29 cellular contexts compared by ENCODE assay signal in the genomic region with DNA sequence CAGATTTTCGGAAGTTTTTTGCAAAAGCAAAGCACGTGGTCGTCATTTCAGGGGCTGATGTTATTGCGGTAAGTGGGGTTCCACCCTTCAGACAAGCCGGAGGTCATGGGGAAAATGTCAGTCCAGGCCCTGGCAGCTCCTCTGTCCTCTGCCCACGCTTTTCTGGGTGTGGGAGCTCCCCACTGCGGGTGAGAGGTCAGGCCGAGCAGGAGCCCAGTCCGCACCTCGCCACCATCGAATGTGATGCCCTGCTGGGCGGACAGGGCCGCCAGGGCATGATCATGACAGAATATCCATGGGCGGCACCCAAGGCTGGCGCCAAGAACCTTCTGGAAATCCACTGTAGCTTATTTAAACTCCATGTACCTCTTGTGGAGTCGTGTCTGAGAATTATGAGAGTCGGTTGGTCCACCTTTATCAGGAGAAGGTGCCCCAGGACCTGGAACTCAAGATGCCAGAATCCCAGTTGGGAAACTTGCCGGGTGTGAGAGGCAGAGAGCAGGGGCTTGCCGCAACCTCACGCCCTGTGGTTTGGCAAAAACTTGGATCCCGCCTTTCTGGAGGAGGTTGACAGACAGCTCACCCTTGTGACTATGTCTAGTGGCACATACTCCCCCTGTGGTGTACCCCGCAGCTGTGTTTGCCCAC. TPM values are rescaled to one million over a fixed set of nuclear protein-coding genes. Genes with fewer than 3 reads are reported as not detected.
"Had no signal": no experiment of that assay in that cellular context is flagged by ENCODE, and none has a peak within 500 bp of the region (broad histone marks: within the 10 kb centered on the region; RNA-seq: fewer than 3 reads in every experiment).

No MANE protein-coding gene starts in this region.

- DNase-seq: activated B cell treated with CpG ODN at 0.5 μM for 24 hours; activated CD4-positive, alpha-beta T cell treated with anti-CD3 and anti-CD28 coated beads for 48 hours; activated CD4-positive, alpha-beta T cell treated with anti-CD3 and anti-CD28 coated beads, Interleukin-2, amount 50 U/mL, for 1 hour; activated CD4-positive, alpha-beta T cell treated with anti-CD3 and anti-CD28 coated beads, Interleukin-2, amount 50 U/mL, for 48 hours; activated CD8-positive, alpha-beta memory T cell treated with anti-CD3 and anti-CD28 coated beads for 24 hours; activated CD8-positive, alpha-beta T cell treated with anti-CD3 and anti-CD28 coated beads for 36 hours; activated effector memory CD4-positive, alpha-beta T cell treated with Interleukin-2 at 50 U/mL for 16 hours; activated gamma-delta T cell treated with Interleukin-2 at 50 U/mL for 16 hours; activated naive CD4-positive, alpha-beta T cell treated with anti-CD3 and anti-CD28 coated beads, Interleukin-2, amount 50 U/mL, for 16 hours; activated naive CD4-positive, alpha-beta T cell treated with Interleukin-2 at 50 U/mL for 16 hours; activated T-cell treated with anti-CD3 and anti-CD28 coated beads, Interleukin-2, amount 50 U/mL, for 4 hours; amygdala; aorta; body of pancreas; caudate nucleus; cortex of kidney; dermis blood vessel endothelial cell; effector CD4-positive, alpha-beta T cell; effector memory CD8-positive, alpha-beta T cell; erythroblast; esophagus squamous epithelium; foreskin melanocyte; T-helper 1 cell; T-helper 17 cell; T1000; WERI-Rb-1 had no signal

- H3K4me3 ChIP-seq: body of pancreas, esophagus squamous epithelium, gastroesophageal sphincter had no signal

- H3K27ac ChIP-seq: body of pancreas, esophagus squamous epithelium, gastroesophageal sphincter, WERI-Rb-1 had no signal

- H3K36me3 ChIP-seq: WERI-Rb-1 had no signal

- H3K9me3 ChIP-seq: body of pancreas, esophagus squamous epithelium, gastroesophageal sphincter had no signal

- H3K4me1 ChIP-seq: body of pancreas, esophagus squamous epithelium, gastroesophageal sphincter had no signal

- ATAC-seq: activated CD4-positive, CD25-positive, alpha-beta regulatory T cell treated with anti-CD3 and anti-CD28 coated beads, Interleukin-2, amount 50 U/mL, for 24 hours; activated CD8-positive, alpha-beta T cell treated with anti-CD3 and anti-CD28 coated beads for 36 hours; activated T-cell treated with anti-CD3 and anti-CD28 coated beads, Interleukin-2, amount 50 U/mL, for 4 hours; activated T-helper 17 cell treated with anti-CD3 and anti-CD28 coated beads, Interleukin-2, amount 50 U/mL, for 72 hours; body of pancreas; effector memory CD8-positive, alpha-beta T cell; gastroesophageal sphincter; T-helper 17 cell had no signal

- H3K27me3 ChIP-seq: body of pancreas, esophagus squamous epithelium, gastroesophageal sphincter had no signal

RNA-seq across cellular contexts. Expression of a gene that starts 6.9 kb away (rescaled TPM):
- total RNA-seq: activated B cell treated with CpG ODN at 0.5 μM for 24 hours; activated T-cell treated with anti-CD3 and anti-CD28 coated beads, Interleukin-2, amount 50 U/mL, for 4 hours; activated T-helper 17 cell treated with anti-CD3 and anti-CD28 coated beads, Interleukin-2, amount 50 U/mL, for 72 hours; T-helper 17 cell had no signal
